2 cellular contexts compared by ENCODE assay signal in the genomic region with DNA sequence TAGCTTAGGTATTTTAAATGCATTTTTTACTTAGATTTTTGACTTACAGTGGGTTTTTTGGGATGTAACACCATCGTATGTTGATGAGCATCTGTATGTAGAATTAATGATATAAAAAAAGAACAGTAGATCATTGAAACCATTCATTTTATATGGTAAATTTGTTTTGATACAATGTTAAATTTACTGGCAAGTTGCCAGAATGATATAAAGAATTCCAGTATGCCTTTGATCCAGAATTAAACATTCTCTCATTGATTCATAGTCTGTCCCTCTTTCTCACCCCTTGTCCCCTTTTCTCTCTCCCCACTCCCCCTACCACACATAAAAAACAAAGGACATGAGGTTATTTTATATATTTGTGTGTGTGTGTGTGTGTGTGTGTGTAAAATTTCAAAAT.
TF ChIP-seq lines count a peak whose summit lies in the region.

No MANE protein-coding gene starts in this region.

TF ChIP-seq in HepG2, 621 proteins besides CTCF, POLR2A, EP300 and RAD21:
- peak; percentile 80 for TF ChIP-seq HNRNPK (IDR thresholded peaks at IDR 0.05; ENCODE audit: low read depth, low read length, poor library complexity, severe bottlenecking)
- TF ChIP-seq LCORL (IDR thresholded peaks at IDR 0.05): peak; percentile 95
- TF ChIP-seq LCORL (CRISPR knock-in tag; IDR thresholded peaks at IDR 0.05): no peak
- TF ChIP-seq SIN3B (IDR thresholded peaks at IDR 0.05; ENCODE audit: low read length): no peak

TF ChIP-seq in Ishikawa, 13 proteins besides CTCF, POLR2A, EP300 and RAD21:
- TF ChIP-seq MAX (IDR thresholded peaks at IDR 0.05): no peak
- no peak for TF ChIP-seq TEAD4 (IDR thresholded peaks at IDR 0.05)
- 0 out of 2 replicates have a peak, but pooled peaks have one; percentile 24 for TF ChIP-seq NFIC (IDR thresholded peaks at IDR 0.05)
